In the genomic region with DNA sequence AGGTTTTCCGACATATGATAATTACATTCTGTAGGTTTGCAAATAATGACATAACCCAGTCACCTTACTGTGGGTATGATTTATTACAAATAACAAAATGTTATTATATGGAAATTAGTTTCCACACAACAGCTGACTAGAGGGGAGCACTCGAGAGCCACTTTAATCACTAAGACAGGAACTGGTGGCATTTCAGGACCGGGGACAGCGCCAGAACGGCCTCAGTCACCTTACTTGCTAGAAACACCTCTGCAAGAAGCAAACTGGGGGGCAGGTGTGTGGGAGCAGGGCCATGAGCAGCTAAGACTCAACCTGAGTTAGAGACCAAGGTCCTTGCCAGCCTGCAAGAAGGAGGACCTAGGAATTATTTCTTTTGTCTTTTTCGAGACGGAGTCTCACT, we compare ENCODE assay signal across 10 cellular contexts.
A peak's percentile ranks its signal among the peaks of the same experiment; 100 is the strongest.
DNase-seq lines count a peak whose midpoint lies in the region; ATAC-seq, FAIRE-seq and TF ChIP-seq lines count a peak whose summit lies in the region.
"Had no signal": no experiment of that assay in that cellular context is flagged by ENCODE, and none has a peak within 500 bp of the region (broad histone marks: within the 10 kb centered on the region; RNA-seq: fewer than 3 reads in every experiment).

No MANE protein-coding gene starts in this region.

- H3K9me3 Mint-ChIP-seq in activated CD8-positive, alpha-beta T cell treated with anti-CD3 and anti-CD28 coated beads, Interleukin-2, amount 10 ng/mL, durations not matched to agents 7 days and 5 days (ENCODE audit: insufficient read depth), result no peaks in the 10 kb centered on the region

- CTCF ChIA-PET in A549 (lab: Yijun Ruan, JAX), result no interaction called here
- CTCF ChIA-PET in activated CD8-positive, alpha-beta T cell treated with anti-CD3 and anti-CD28 coated beads, Interleukin-2, amount 10 ng/mL, durations not matched to agents 7 days and 5 days (lab: Charles Lee), result interaction anchor here (1.0 to 1.2 kb wide), 3 partner anchors 12 to 220 kb away, joined by 3 read pairs; no protein-coding TSS in a partner anchor

- H3K4me3 Mint-ChIP-seq in activated CD8-positive, alpha-beta T cell treated with anti-CD3 and anti-CD28 coated beads, Interleukin-2, amount 10 ng/mL, durations not matched to agents 7 days and 5 days, result no peak overlapping the region

- POLR2A ChIA-PET in A549 (lab: Yijun Ruan, JAX), result no interaction called here
- POLR2A ChIA-PET in activated CD8-positive, alpha-beta T cell treated with anti-CD3 and anti-CD28 coated beads, Interleukin-2, amount 10 ng/mL, durations not matched to agents 7 days and 5 days (lab: Charles Lee), result no interaction called here

- DNase-seq in A549 (ENCODE audit: low read depth in 1 of 2, low spot score in 1 of 2) (peak; percentile 14 to 38), HK-2 (ENCODE audit: unreplicated experiment) (peak; percentile 33), right cardiac atrium (peak; percentile 35 to 74 (median 69)), NCI-H774 (lab: John Stamatoyannopoulos, UW) (no peak)
- DNase-seq in activated CD8-positive, alpha-beta T cell treated with anti-CD3 and anti-CD28 coated beads, Interleukin-2, amount 10 ng/mL, durations not matched to agents 7 days and 5 days, result peak; percentile 78
- no peak for DNase-seq in stimulated activated naive CD4-positive, alpha-beta T cell treated with Interleukin-2 at 50 U/mL for 16 hours (lab: John Stamatoyannopoulos, UW)

- H3K4me2 ChIP-seq in A549, result no peak overlapping the region

- H3K27ac ChIP-seq in A549 (no peak overlapping the region), right cardiac atrium (ENCODE audit: low read length) (no peak overlapping the region)

- H3K27me3 Mint-ChIP-seq in activated CD8-positive, alpha-beta T cell treated with anti-CD3 and anti-CD28 coated beads, Interleukin-2, amount 10 ng/mL, durations not matched to agents 7 days and 5 days (ENCODE audit: low read depth), result peaks cover 16% of the 10 kb centered on the region

- TF ChIP-seq EP300 in A549 (IDR thresholded peaks at IDR 0.05), result no peak

- H3K4me1 Mint-ChIP-seq in activated CD8-positive, alpha-beta T cell treated with anti-CD3 and anti-CD28 coated beads, Interleukin-2, amount 10 ng/mL, durations not matched to agents 7 days and 5 days (ENCODE audit: low read depth), result no peaks in the 10 kb centered on the region

- intact Hi-C loops in right cardiac atrium (cut with DNase I), result no loop called here

- H3K4me1 ChIP-seq in A549 (no peaks in the 10 kb centered on the region), right cardiac atrium (ENCODE audit: control insufficient read depth, insufficient read depth, low read length) (no peaks in the 10 kb centered on the region)

- no peaks in the 10 kb centered on the region for H3K27me3 ChIP-seq in right cardiac atrium (ENCODE audit: control insufficient read depth, insufficient read depth)

- H3K4me3 ChIP-seq in A549 (no peak overlapping the region), right cardiac atrium (ENCODE audit: low read length) (no peak overlapping the region)

- H3K36me3 Mint-ChIP-seq in activated CD8-positive, alpha-beta T cell treated with anti-CD3 and anti-CD28 coated beads, Interleukin-2, amount 10 ng/mL, durations not matched to agents 7 days and 5 days (ENCODE audit: low read depth), result no peaks in the 10 kb centered on the region

- no peak overlapping the region for H3K27ac Mint-ChIP-seq in activated CD8-positive, alpha-beta T cell treated with anti-CD3 and anti-CD28 coated beads, Interleukin-2, amount 10 ng/mL, durations not matched to agents 7 days and 5 days

- 56% methylated on average over 6 of the region's 7 CpGs for WGBS in A549 (ENCODE audit: missing lambda C conversion rate)
- WGBS in right cardiac atrium, result 48% methylated on average over 7 of the region's 7 CpGs

- no peak for FAIRE-seq in A549 (lab: Jason Lieb, UNC)
- FAIRE-seq: G401.6 had no signal

- TF ChIP-seq RAD21 in A549 (conservative IDR thresholded peaks at IDR 0.05 in 1 of 2, IDR thresholded peaks at IDR 0.05 in 1 of 2), result no peak

- ATAC-seq in A549, result no peak
- peak; percentile 47 for ATAC-seq in activated CD8-positive, alpha-beta T cell treated with anti-CD3 and anti-CD28 coated beads, Interleukin-2, amount 10 ng/mL, durations not matched to agents 7 days and 5 days
- ATAC-seq in right cardiac atrium, result no peak
- no peak for ATAC-seq in HG03159 (IDR thresholded peaks at IDR 0.05; ENCODE audit: unreplicated experiment)
- no peak for ATAC-seq in GM21717 (IDR thresholded peaks at IDR 0.05; ENCODE audit: unreplicated experiment)
- ATAC-seq: left colon had no signal

- no peak for TF ChIP-seq CTCF in A549 (IDR thresholded peaks at IDR 0.05)

- H3K9me3 ChIP-seq in A549 (no peaks in the 10 kb centered on the region), right cardiac atrium (ENCODE audit: control insufficient read depth, low read length) (no peaks in the 10 kb centered on the region)

- TF ChIP-seq POLR2A in A549 (IDR thresholded peaks at IDR 0.05; ENCODE audit: low read length), result no peak

TF ChIP-seq in A549, 52 proteins besides CTCF, POLR2A, EP300 and RAD21:
- TF ChIP-seq, protein P1, sequence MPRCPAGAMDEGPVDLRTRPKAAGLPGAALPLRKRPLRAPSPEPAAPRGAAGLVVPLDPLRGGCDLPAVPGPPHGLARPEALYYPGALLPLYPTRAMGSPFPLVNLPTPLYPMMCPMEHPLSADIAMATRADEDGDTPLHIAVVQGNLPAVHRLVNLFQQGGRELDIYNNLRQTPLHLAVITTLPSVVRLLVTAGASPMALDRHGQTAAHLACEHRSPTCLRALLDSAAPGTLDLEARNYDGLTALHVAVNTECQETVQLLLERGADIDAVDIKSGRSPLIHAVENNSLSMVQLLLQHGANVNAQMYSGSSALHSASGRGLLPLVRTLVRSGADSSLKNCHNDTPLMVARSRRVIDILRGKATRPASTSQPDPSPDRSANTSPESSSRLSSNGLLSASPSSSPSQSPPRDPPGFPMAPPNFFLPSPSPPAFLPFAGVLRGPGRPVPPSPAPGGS (IDR thresholded peaks at IDR 0.05), result no peak
- TF ChIP-seq, protein P2, sequence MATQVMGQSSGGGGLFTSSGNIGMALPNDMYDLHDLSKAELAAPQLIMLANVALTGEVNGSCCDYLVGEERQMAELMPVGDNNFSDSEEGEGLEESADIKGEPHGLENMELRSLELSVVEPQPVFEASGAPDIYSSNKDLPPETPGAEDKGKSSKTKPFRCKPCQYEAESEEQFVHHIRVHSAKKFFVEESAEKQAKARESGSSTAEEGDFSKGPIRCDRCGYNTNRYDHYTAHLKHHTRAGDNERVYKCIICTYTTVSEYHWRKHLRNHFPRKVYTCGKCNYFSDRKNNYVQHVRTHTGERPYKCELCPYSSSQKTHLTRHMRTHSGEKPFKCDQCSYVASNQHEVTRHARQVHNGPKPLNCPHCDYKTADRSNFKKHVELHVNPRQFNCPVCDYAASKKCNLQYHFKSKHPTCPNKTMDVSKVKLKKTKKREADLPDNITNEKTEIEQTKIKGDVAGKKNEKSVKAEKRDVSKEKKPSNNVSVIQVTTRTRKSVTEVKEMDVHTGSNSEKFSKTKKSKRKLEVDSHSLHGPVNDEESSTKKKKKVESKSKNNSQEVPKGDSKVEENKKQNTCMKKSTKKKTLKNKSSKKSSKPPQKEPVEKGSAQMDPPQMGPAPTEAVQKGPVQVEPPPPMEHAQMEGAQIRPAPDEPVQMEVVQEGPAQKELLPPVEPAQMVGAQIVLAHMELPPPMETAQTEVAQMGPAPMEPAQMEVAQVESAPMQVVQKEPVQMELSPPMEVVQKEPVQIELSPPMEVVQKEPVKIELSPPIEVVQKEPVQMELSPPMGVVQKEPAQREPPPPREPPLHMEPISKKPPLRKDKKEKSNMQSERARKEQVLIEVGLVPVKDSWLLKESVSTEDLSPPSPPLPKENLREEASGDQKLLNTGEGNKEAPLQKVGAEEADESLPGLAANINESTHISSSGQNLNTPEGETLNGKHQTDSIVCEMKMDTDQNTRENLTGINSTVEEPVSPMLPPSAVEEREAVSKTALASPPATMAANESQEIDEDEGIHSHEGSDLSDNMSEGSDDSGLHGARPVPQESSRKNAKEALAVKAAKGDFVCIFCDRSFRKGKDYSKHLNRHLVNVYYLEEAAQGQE (IDR thresholded peaks at IDR 0.05), result peak; percentile 94
TF ChIP-seq in A549: peak in this region for 1.

Comparison
In these comparisons a context has a peak if more than half of its experiments do, and no peak if none do; other contexts are left out.
1. DNase-seq: peak in A549 (2 of 2), HK-2 (single experiment), activated CD8-positive, alpha-beta T cell treated with anti-CD3 and anti-CD28 coated beads, Interleukin-2, amount 10 ng/mL, durations not matched to agents 7 days and 5 days (single experiment) and right cardiac atrium (3 of 3); none in stimulated activated naive CD4-positive, alpha-beta T cell treated with Interleukin-2 at 50 U/mL for 16 hours (single experiment) and NCI-H774 (single experiment).